Comparison of ENCODE assay signal across 26 cellular contexts in the genomic region with DNA sequence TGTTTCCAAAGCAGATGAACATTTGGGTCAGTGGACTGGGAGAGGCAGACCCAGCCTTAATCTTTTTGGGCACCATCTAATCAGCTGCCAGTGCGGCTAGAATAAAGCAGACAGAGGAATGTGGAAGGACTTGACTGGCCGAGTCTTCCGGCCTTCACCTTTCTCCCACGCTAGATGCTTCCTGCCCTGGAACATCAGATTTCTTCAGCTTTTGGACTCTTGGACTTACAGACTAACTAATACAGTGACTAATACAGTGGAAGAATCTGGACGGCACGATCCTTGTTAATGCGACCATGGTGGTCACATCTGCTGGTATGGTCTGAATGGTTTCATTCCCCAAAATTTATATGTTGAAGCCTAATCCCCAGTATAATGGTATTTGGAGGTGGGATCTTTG.
"Had no signal": no experiment of that assay in that cellular context is flagged by ENCODE, and none has a peak within 500 bp of the region (broad histone marks: within the 10 kb centered on the region; RNA-seq: fewer than 3 reads in every experiment).

No MANE protein-coding gene starts in this region.

- H3K27me3 ChIP-seq: colonic mucosa, esophagus muscularis mucosa, gastroesophageal sphincter, upper lobe of right lung had no signal

- H3K9me3 ChIP-seq: colonic mucosa, upper lobe of right lung had no signal

- FAIRE-seq: bronchial epithelial cell, endothelial cell of umbilical vein, islet of Langerhans, TTC549 had no signal

- H3K4me3 ChIP-seq: colonic mucosa, dorsolateral prefrontal cortex, esophagus muscularis mucosa, gastroesophageal sphincter, spleen, upper lobe of right lung had no signal

- ATAC-seq: activated CD8-positive, alpha-beta T cell treated with anti-CD3 and anti-CD28 coated beads, Interleukin-2, amount 10 ng/mL, durations not matched to agents 7 days and 5 days; effector memory CD8-positive, alpha-beta T cell; gastroesophageal sphincter; upper lobe of right lung had no signal

- H3K27ac ChIP-seq: colonic mucosa, esophagus muscularis mucosa, gastroesophageal sphincter, spleen, upper lobe of right lung, WERI-Rb-1 had no signal

- H3K36me3 ChIP-seq: colonic mucosa, esophagus muscularis mucosa, gastroesophageal sphincter, spleen, upper lobe of right lung, WERI-Rb-1 had no signal

- H3K4me1 ChIP-seq: colonic mucosa had no signal

- DNase-seq: activated CD4-positive, alpha-beta T cell treated with anti-CD3 and anti-CD28 coated beads for 1 hour; activated CD4-positive, alpha-beta T cell treated with anti-CD3 and anti-CD28 coated beads, Interleukin-2, amount 50 U/mL, for 1 hour; activated CD8-positive, alpha-beta T cell treated with anti-CD3 and anti-CD28 coated beads, Interleukin-2, amount 10 ng/mL, durations not matched to agents 7 days and 5 days; activated naive CD4-positive, alpha-beta T cell treated with Interleukin-2 at 50 U/mL for 16 hours; activated naive CD8-positive, alpha-beta T cell treated with anti-CD3 and anti-CD28 coated beads for 36 hours; activated T-cell treated with anti-CD3 and anti-CD28 coated beads, Interleukin-2, amount 50 U/mL, for 24 hours; amygdala; colonic mucosa; dorsolateral prefrontal cortex; effector memory CD8-positive, alpha-beta T cell; left cardiac atrium; occipital lobe; posterior cingulate gyrus; retina; spleen; stimulated activated CD4-positive, alpha-beta T cell treated with anti-CD3 and anti-CD28 coated beads, Interleukin-4, amount 100 ng/mL, for 1 hour; stimulated activated naive CD4-positive, alpha-beta T cell; T-helper 1 cell; upper lobe of right lung; WERI-Rb-1 had no signal
